In the genomic region with DNA sequence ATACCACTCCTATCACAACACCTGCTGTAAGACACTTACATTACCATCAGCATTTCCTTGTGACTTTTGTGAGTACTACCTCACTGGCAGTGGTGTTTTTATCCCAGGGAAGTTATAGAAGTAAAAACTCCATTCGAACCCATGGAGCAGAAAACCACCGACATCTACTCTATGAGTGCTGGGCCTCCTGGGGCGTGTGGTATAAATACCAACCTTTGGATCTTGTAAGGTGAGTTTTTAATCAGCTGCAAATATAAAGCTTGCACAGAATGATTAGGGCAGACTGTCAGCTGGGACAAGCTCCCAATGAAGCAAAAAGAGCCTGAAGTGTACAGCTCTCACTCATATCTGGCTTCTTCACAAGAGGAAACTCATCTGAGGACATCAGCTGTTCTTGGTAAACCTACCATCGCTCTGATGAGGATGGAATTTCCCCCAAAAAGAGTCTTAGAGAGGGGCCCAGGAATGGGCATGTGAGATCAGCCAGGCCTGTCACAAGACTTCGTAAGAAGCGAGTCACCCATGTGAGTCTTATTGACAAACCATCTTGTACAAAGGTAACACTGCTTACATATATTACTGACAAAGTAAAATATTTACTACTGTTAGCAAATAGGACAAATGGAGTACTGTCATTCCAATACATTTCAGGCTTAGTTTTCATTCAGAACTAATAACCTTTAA, we compare ENCODE assay signal across 21 cellular contexts.
"Had no signal": no experiment of that assay in that cellular context is flagged by ENCODE, and none has a peak within 500 bp of the region (broad histone marks: within the 10 kb centered on the region; RNA-seq: fewer than 3 reads in every experiment).

No MANE protein-coding gene starts in this region.

- H3K27ac Mint-ChIP-seq: activated CD4-positive, alpha-beta T cell treated with anti-CD3 and anti-CD28 coated beads for 36 hours; activated naive CD8-positive, alpha-beta T cell treated with anti-CD3 and anti-CD28 coated beads for 36 hours; activated T-helper 17 cell treated with anti-CD3 and anti-CD28 coated beads, Interleukin-2, amount 50 U/mL, for 72 hours; mesothelial cell of epicardium; stimulated activated naive CD8-positive, alpha-beta T cell treated with anti-CD3 and anti-CD28 coated beads, Interleukin-15, Interleukin-2, amounts not matched to agents 100 ng/mL and 50 ng/mL, for 24 hours; T-helper 2 cell treated with Interferon-gamma antibody and Interleukin-4, amounts not matched to agents 5 μg/mL and 100 μg/mL, for 36 hours; WTC11 had no signal

- H3K27me3 ChIP-seq: gastroesophageal sphincter, right atrium auricular region, tibial nerve, uterus had no signal

- H3K4me3 ChIP-seq: gastroesophageal sphincter, lung, right atrium auricular region, tibial nerve, uterus had no signal

- H3K9me3 Mint-ChIP-seq: activated naive CD8-positive, alpha-beta T cell treated with anti-CD3 and anti-CD28 coated beads for 36 hours; activated T-helper 17 cell treated with anti-CD3 and anti-CD28 coated beads, Interleukin-2, amount 50 U/mL, for 72 hours; nephron; T-helper 2 cell treated with Interferon-gamma antibody and Interleukin-4, amounts not matched to agents 5 μg/mL and 100 μg/mL, for 36 hours; WTC11 had no signal

- H3K36me3 Mint-ChIP-seq: activated naive CD8-positive, alpha-beta T cell treated with anti-CD3 and anti-CD28 coated beads for 36 hours; mesothelial cell of epicardium; WTC11 had no signal

- ATAC-seq: activated CD4-positive, alpha-beta T cell treated with anti-CD3 and anti-CD28 coated beads for 36 hours; activated T-helper 17 cell treated with anti-CD3 and anti-CD28 coated beads, Interleukin-2, amount 50 U/mL, for 72 hours; gastroesophageal sphincter; WTC11 had no signal

- DNase-seq: activated CD4-positive, alpha-beta T cell treated with anti-CD3 and anti-CD28 coated beads for 36 hours; activated CD4-positive, alpha-beta T cell treated with anti-CD3 and anti-CD28 coated beads, Interleukin-2, amount 50 U/mL, for 48 hours; activated naive CD4-positive, alpha-beta T cell; activated naive CD8-positive, alpha-beta T cell treated with anti-CD3 and anti-CD28 coated beads for 36 hours; activated T-cell treated with anti-CD3 and anti-CD28 coated beads for 4 hours; amniotic stem cell; caudate nucleus; erythroblast; nucleus accumbens; posterior cingulate gyrus; uterus had no signal

- H3K9me3 ChIP-seq: gastroesophageal sphincter, tibial nerve, uterus had no signal

- H3K27me3 Mint-ChIP-seq: activated CD4-positive, alpha-beta T cell treated with anti-CD3 and anti-CD28 coated beads for 36 hours; activated naive CD8-positive, alpha-beta T cell treated with anti-CD3 and anti-CD28 coated beads for 36 hours; activated T-helper 17 cell treated with anti-CD3 and anti-CD28 coated beads, Interleukin-2, amount 50 U/mL, for 72 hours; stimulated activated naive CD8-positive, alpha-beta T cell treated with anti-CD3 and anti-CD28 coated beads, Interleukin-15, Interleukin-2, amounts not matched to agents 100 ng/mL and 50 ng/mL, for 24 hours had no signal

- H3K4me1 Mint-ChIP-seq: activated CD4-positive, alpha-beta T cell treated with anti-CD3 and anti-CD28 coated beads for 36 hours; activated T-helper 17 cell treated with anti-CD3 and anti-CD28 coated beads, Interleukin-2, amount 50 U/mL, for 72 hours; WTC11 had no signal

- H3K27ac ChIP-seq: gastroesophageal sphincter, right atrium auricular region, tibial nerve, uterus had no signal

- H3K36me3 ChIP-seq: gastroesophageal sphincter, right atrium auricular region, tibial nerve, uterus had no signal

- H3K4me3 Mint-ChIP-seq: activated CD4-positive, alpha-beta T cell treated with anti-CD3 and anti-CD28 coated beads for 36 hours; activated naive CD8-positive, alpha-beta T cell treated with anti-CD3 and anti-CD28 coated beads for 36 hours; activated T-helper 17 cell treated with anti-CD3 and anti-CD28 coated beads, Interleukin-2, amount 50 U/mL, for 72 hours; mesothelial cell of epicardium; nephron; stimulated activated naive CD8-positive, alpha-beta T cell treated with anti-CD3 and anti-CD28 coated beads, Interleukin-15, Interleukin-2, amounts not matched to agents 100 ng/mL and 50 ng/mL, for 24 hours; T-helper 2 cell treated with Interferon-gamma antibody and Interleukin-4, amounts not matched to agents 5 μg/mL and 100 μg/mL, for 36 hours; WTC11 had no signal

- H3K4me1 ChIP-seq: gastroesophageal sphincter, right atrium auricular region, tibial nerve, uterus had no signal
